Comparison of ENCODE assay signal across 9 cellular contexts in the genomic region with DNA sequence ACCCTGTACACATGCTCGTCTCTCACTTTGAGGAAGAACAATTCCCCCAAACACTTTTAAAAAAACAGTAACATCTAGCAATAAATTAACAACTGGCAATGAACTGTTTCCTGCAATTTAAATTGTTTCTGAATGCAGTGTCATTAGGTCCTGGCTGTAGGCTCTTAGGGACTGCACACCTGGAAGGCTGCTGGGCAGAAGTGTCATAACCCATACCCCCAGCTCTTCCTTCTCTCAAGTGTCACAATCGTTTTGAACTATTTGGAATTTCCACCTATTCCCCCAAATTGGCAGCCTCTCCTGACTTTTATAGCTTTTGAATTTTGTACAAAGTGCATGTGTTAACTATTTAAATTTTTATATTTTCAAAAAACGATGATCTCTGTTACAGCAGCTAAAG.
"Had no signal": no experiment of that assay in that cellular context is flagged by ENCODE, and none has a peak within 500 bp of the region (broad histone marks: within the 10 kb centered on the region; RNA-seq: fewer than 3 reads in every experiment).

No MANE protein-coding gene starts in this region.

- H3K4me1 ChIP-seq: HAP-1 had no signal

- H3K4me2 ChIP-seq: GM23338 had no signal

- H3K4me3 Mint-ChIP-seq: GM23338, H9, HFFc6 had no signal

- ATAC-seq: GM23338, HCT116 had no signal

- H3K36me3 ChIP-seq: HAP-1 had no signal

- H3K27ac ChIP-seq: GM23248 had no signal

- H3K27ac Mint-ChIP-seq: GM23338, H9, HFFc6 had no signal

- DNase-seq: GM23248, GOT3, H7, H9, HCEC 1CT, HFFc6 had no signal

- H3K4me3 ChIP-seq: GM23248, GM23338, HAP-1 had no signal

- H3K9ac ChIP-seq: GM23248 had no signal
